In the genomic region with DNA sequence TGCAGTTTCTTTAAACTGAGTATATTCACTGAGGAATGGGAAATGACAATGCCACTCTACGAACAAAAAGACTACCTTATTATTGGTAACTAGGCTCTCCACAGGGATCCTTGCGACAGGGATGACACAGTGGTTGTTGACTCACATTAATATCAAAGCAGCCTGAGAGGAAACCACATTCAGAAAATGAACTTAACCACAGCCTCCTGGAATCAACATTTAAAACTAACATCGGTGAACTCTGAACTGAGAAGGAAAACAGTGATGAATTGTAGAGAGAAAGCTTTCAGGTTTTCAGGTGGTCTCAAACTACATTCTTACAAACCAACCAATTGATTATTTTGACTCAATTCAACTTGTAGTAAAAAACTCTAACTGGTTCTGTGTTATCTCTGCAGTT, we compare ENCODE assay signal across 8 cellular contexts.
DNase-seq lines count a peak whose midpoint lies in the region; ATAC-seq and TF ChIP-seq lines count a peak whose summit lies in the region.

No MANE protein-coding gene starts in this region.

- H3K27ac ChIP-seq in OCI-LY7 (ENCODE audit: low read depth, low read length, poor library complexity, severe bottlenecking): no peak overlapping the region
- no peak overlapping the region for H3K27ac ChIP-seq in mammary epithelial cell (ENCODE audit: insufficient read depth, low read depth, low read length)

- intact Hi-C loops in OCI-LY7 (cut with micrococcal nuclease; ENCODE audit: unreplicated experiment): loop anchor here (5.0 kb wide), 1 partner anchor 228 kb away; no protein-coding TSS in a partner anchor
- intact Hi-C loops in mammary epithelial cell (cut with micrococcal nuclease): loop anchor here (5.0 kb wide), 1 partner anchor 378 kb away; the partner anchor contains the start of gene JRKL

- no peaks in the 10 kb centered on the region for H4K20me1 ChIP-seq in OCI-LY7 (ENCODE audit: insufficient read depth, low read length)
- no peaks in the 10 kb centered on the region for H4K20me1 ChIP-seq in mammary epithelial cell (ENCODE audit: insufficient read depth, low read length)

- TF ChIP-seq CTCF in OCI-LY7 (conservative IDR thresholded peaks at IDR 0.05; ENCODE audit: low read length) (no peak), mammary epithelial cell (conservative IDR thresholded peaks at IDR 0.05 in 1 of 2, IDR thresholded peaks at IDR 0.05 in 1 of 2; ENCODE audit: extremely low read depth in 1 of 2, insufficient read depth in 1 of 2, low read depth in 1 of 2, low read length in 2 of 2) (no peak)

- H3K27me3 ChIP-seq in mammary epithelial cell (ENCODE audit: insufficient read depth, low read length): no peaks in the 10 kb centered on the region

- no peaks in the 10 kb centered on the region for H3K9me3 ChIP-seq in OCI-LY7 (ENCODE audit: low read length)
- no peaks in the 10 kb centered on the region for H3K9me3 ChIP-seq in mammary epithelial cell (replicated peaks; ENCODE audit: insufficient read depth, low read length)

- H3K9me2 ChIP-seq in OCI-LY7 (ENCODE audit: insufficient read depth, low read length): no peaks in the 10 kb centered on the region

- H3K36me3 ChIP-seq in OCI-LY7 (ENCODE audit: insufficient read depth, low read length): no peaks in the 10 kb centered on the region
- H3K36me3 ChIP-seq in mammary epithelial cell (ENCODE audit: insufficient read depth, low read length): no peaks in the 10 kb centered on the region

- no peak overlapping the region for H3K4me3 ChIP-seq in OCI-LY7 (ENCODE audit: low read depth, low read length, poor library complexity, severe bottlenecking)
- H3K4me3 ChIP-seq in mammary epithelial cell (replicated peaks in 1 of 3; ENCODE audit: insufficient read depth in 1 of 3, low read depth in 2 of 3, low read length in 3 of 3): no peak overlapping the region

- H3K9ac ChIP-seq in mammary epithelial cell (ENCODE audit: insufficient read depth, low read length): no peak overlapping the region

- H2AFZ ChIP-seq in OCI-LY7 (ENCODE audit: low read length): peak overlapping the region; percentile 96
- H2AFZ ChIP-seq in mammary epithelial cell (ENCODE audit: low read depth, low read length): no peak overlapping the region

- POLR2A ChIA-PET in OCI-LY7 (lab: Charles Lee): interaction anchor here (0.6 to 1.8 kb wide), 4 partner anchors 13 to 35 kb away, joined by 3 to 7 read pairs (median 4); no protein-coding TSS in a partner anchor

- H3K4me2 ChIP-seq in OCI-LY7 (ENCODE audit: low read length) (no peak overlapping the region), mammary epithelial cell (ENCODE audit: insufficient read depth, low read depth, low read length) (no peak overlapping the region)

- dilution Hi-C loops in mammary epithelial cell (cut with HindIII; ENCODE audit: low sequenced_read_pairs): no loop called here

- ATAC-seq in GM21423 (IDR thresholded peaks at IDR 0.05; ENCODE audit: unreplicated experiment): peak; percentile 35
- no peak for ATAC-seq in GM21529 (IDR thresholded peaks at IDR 0.05; ENCODE audit: unreplicated experiment)

- CTCF ChIA-PET in OCI-LY7 (lab: Charles Lee; ENCODE audit: unreplicated experiment) (no interaction called here), mammary epithelial cell (lab: Charles Lee; ENCODE audit: low non-redundant PET) (no interaction called here)

- 53% methylated on average over 3 of the region's 3 CpGs for WGBS in mammary epithelial cell (ENCODE audit: low coverage, missing lambda C conversion rate)

- peaks cover 36% of the 10 kb centered on the region for H3K4me1 ChIP-seq in OCI-LY7 (ENCODE audit: insufficient read depth, low read length, poor library complexity, severe bottlenecking)
- H3K4me1 ChIP-seq in mammary epithelial cell (ENCODE audit: insufficient read depth, low read length): peaks cover 19% of the 10 kb centered on the region

- BruUV-seq in OCI-LY7 (replicated peaks; lab: Mats Ljungman, UMichigan) (no TSS peak), mammary epithelial cell (replicated peaks; lab: Mats Ljungman, UMichigan) (no TSS peak)

- DNase-seq in AG20443 (ENCODE audit: low spot score) (peak; percentile 65), OCI-LY7 (ENCODE audit: low spot score) (no peak), mammary epithelial cell (peak; percentile 61), NCI-H526 treated with DMSO at 0.1 percent for 48 hours (lab: John Stamatoyannopoulos, UW) (no peak)
- peak; percentile 27 to 49 for DNase-seq in stimulated activated CD4-positive, alpha-beta T cell treated with anti-CD3 and anti-CD28 coated beads, Interleukin-2, amount 100 ng/mL, for 24 hours
- DNase-seq in NK-92 treated with Interleukin-12 subunit alpha and Interleukin-12 subunit beta, amount 100 ng/mL, for 24 hours (lab: John Stamatoyannopoulos, UW): no peak

- H3K79me2 ChIP-seq in OCI-LY7 (ENCODE audit: insufficient read depth, low read depth, low read length) (no peaks in the 10 kb centered on the region), mammary epithelial cell (ENCODE audit: insufficient read depth, low read length) (no peaks in the 10 kb centered on the region)

- in situ Hi-C loops in mammary epithelial cell (cut with MboI; ENCODE audit: low sequenced_read_pairs in 2 of 2): no loop called here

Comparison
In these comparisons a context has a peak if more than half of its experiments do, and no peak if none do; other contexts are left out.
1. DNase-seq: peak in AG20443 (single experiment), mammary epithelial cell (single experiment) and stimulated activated CD4-positive, alpha-beta T cell treated with anti-CD3 and anti-CD28 coated beads, Interleukin-2, amount 100 ng/mL, for 24 hours (2 of 2); none in OCI-LY7 (single experiment), NCI-H526 treated with DMSO at 0.1 percent for 48 hours (single experiment) and NK-92 treated with Interleukin-12 subunit alpha and Interleukin-12 subunit beta, amount 100 ng/mL, for 24 hours (single experiment).